1 cellular context compared by ENCODE assay signal in genomic region chr1:14782741-14783591, GRCh38.
TF ChIP-seq lines count a peak whose summit lies in the region.

No MANE protein-coding gene starts in this region.

TF ChIP-seq in Ishikawa, 13 proteins besides CTCF, POLR2A, EP300 and RAD21 (continued from another document):
- TF ChIP-seq CREB1 (IDR thresholded peaks at IDR 0.05; ENCODE audit: low read depth): no peak
- TF ChIP-seq USF1 (IDR thresholded peaks at IDR 0.05): no peak
- no peak for TF ChIP-seq YY1 (IDR thresholded peaks at IDR 0.05; ENCODE audit: low read depth)
